ENCODE assay signal across 20 cellular contexts in the genomic region with DNA sequence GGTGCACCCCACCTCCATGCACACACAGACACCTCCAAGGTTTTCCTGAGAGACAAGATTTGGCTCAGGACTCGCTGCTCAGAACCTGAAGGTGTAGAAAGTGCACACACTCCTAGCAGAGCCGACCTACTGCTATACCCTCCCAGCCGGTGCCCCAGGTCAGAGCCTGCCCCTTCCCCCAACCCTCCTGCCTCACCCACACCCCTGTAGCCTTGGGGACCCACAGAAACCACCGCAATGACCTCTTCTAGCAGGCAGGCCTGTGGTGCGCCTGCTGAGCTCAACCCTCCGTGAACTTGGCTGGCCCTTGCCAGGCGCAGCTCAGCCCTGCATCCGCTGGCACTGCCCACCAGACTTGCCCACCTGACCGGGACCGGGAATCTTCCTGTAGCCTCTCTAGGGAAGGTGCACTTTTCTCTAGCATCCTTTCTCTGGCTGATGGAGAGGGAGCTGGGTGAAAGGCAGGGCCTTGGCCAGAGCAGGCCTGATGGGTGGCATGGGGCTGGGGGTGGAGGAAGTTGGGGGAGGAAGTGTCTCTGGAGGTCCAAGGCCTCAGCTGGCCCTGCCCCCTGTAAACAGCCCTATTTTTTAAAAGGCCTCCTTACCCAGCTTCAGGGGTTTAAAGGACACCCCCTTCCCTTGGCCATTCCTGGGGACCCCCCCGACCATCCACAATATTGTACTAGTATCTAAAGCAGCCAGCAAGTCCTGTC. TPM values are rescaled to one million over a fixed set of nuclear protein-coding genes. Genes with fewer than 3 reads are reported as not detected.
DNase-seq lines count a peak whose midpoint lies in the region; ATAC-seq and TF ChIP-seq lines count a peak whose summit lies in the region.
"Had no signal": no experiment of that assay in that cellular context is flagged by ENCODE, and none has a peak within 500 bp of the region (broad histone marks: within the 10 kb centered on the region; RNA-seq: fewer than 3 reads in every experiment).

No MANE protein-coding gene starts in this region.

- DNase-seq in natural killer cell, result no peak
- DNase-seq in activated T-cell treated with anti-CD3 and anti-CD28 coated beads, Interleukin-2, amount 50 U/mL, for 4 hours, result no peak
- DNase-seq in activated T-cell treated with anti-CD3 and anti-CD28 coated beads, Interleukin-2, amount 50 U/mL, for 1 hour, result no peak
- DNase-seq: activated CD4-positive, alpha-beta T cell treated with anti-CD3 and anti-CD28 coated beads, Interleukin-2, amount 50 U/mL, for 4 hours; activated naive CD4-positive, alpha-beta T cell treated with Interleukin-2 at 50 U/mL for 16 hours; anterior cingulate cortex; caudate nucleus; DMS79; hippocampal formation; mammary epithelial cell; NCI-H1105 treated with DMSO at 0.1 percent for 48 hours; NCI-H2081 treated with DMSO at 0.1 percent for 48 hours had no signal

- H3K4me3 Mint-ChIP-seq in natural killer cell, result peak overlapping the region; percentile 50
- H3K4me3 Mint-ChIP-seq in activated T-cell treated with anti-CD3 and anti-CD28 coated beads, Interleukin-2, amount 50 U/mL, for 4 hours, result no peak overlapping the region

- no peak for TF ChIP-seq CTCF in DOHH2 (IDR thresholded peaks at IDR 0.05; ENCODE audit: low read depth, low read length, poor library complexity, severe bottlenecking)
- no peak for TF ChIP-seq CTCF in VCaP (conservative IDR thresholded peaks at IDR 0.05)
- no peak for TF ChIP-seq CTCF in natural killer cell (IDR thresholded peaks at IDR 0.05)

- no peaks in the 10 kb centered on the region for H3K27me3 Mint-ChIP-seq in natural killer cell (ENCODE audit: low read depth in 2 of 2)
- peaks cover 11% of the 10 kb centered on the region for H3K27me3 Mint-ChIP-seq in activated T-cell treated with anti-CD3 and anti-CD28 coated beads, Interleukin-2, amount 50 U/mL, for 4 hours (ENCODE audit: low read depth)

- peaks cover 0 to 7% (median 3%) of the 10 kb centered on the region in 11 experiments; a peak in 6 of 22 replicates for H4K20me1 ChIP-seq in BLaER1 treated with 17β-estradiol and CSF1 and Interleukin-3, amounts not matched to agents 10 nM and 100 nM
- H4K20me1 ChIP-seq in DOHH2 (ENCODE audit: control insufficient read depth, insufficient read depth, low read depth, low read length), result no peaks in the 10 kb centered on the region

- H3K4me3 ChIP-seq in BLaER1 treated with 17β-estradiol and CSF1 and Interleukin-3, amounts not matched to agents 10 nM and 100 nM, result peak overlapping the region in 7 of 10 experiments; percentile 25 to 70 (median 54); a peak in 12 of 20 replicates
- peak overlapping the region; percentile 70 for H3K4me3 ChIP-seq in DOHH2 (ENCODE audit: low read length)
- H3K4me3 ChIP-seq: HAP-1 had no signal

- peaks cover 35 to 50% of the 10 kb centered on the region in 2 donors for H3K4me1 Mint-ChIP-seq in natural killer cell
- H3K4me1 Mint-ChIP-seq in activated T-cell treated with anti-CD3 and anti-CD28 coated beads, Interleukin-2, amount 50 U/mL, for 4 hours (ENCODE audit: low read depth), result peaks cover 22% of the 10 kb centered on the region

- H3K9me2 ChIP-seq in DOHH2 (replicated peaks; ENCODE audit: control insufficient read depth, low read length), result no peaks in the 10 kb centered on the region

- ATAC-seq in natural killer cell (no peak), SK-N-SH treated with all-trans-retinoic acid at 6 μM for 48 hours (no peak)
- ATAC-seq in activated T-cell treated with anti-CD3 and anti-CD28 coated beads, Interleukin-2, amount 50 U/mL, for 4 hours, result no peak
- ATAC-seq: sciatic nerve had no signal

- no peaks in the 10 kb centered on the region for H3K9me3 Mint-ChIP-seq in natural killer cell
- H3K9me3 Mint-ChIP-seq in activated T-cell treated with anti-CD3 and anti-CD28 coated beads, Interleukin-2, amount 50 U/mL, for 4 hours, result no peaks in the 10 kb centered on the region

- peak overlapping the region; percentile 20 to 77 (median 48); a peak in 19 of 22 replicates for H3K27ac ChIP-seq in BLaER1 treated with 17β-estradiol and CSF1 and Interleukin-3, amounts not matched to agents 10 nM and 100 nM
- H3K27ac ChIP-seq in DOHH2 (ENCODE audit: low read depth, low read length) (peak overlapping the region; percentile 96), VCaP (peak overlapping the region; percentile 21; the same call in 1 of the 2 replicates)
- H3K27ac ChIP-seq: epithelial cell of prostate, parathyroid adenoma had no signal

- peaks cover 33% of the 10 kb centered on the region for H3F3A ChIP-seq in DOHH2 (ENCODE audit: control insufficient read depth, insufficient read depth)

- H3K4me1 ChIP-seq in BLaER1 treated with 17β-estradiol and CSF1 and Interleukin-3, amounts not matched to agents 10 nM and 100 nM, result peaks cover 70 to 97% (median 89%) of the 10 kb centered on the region in 10 experiments
- peaks cover 82% of the 10 kb centered on the region for H3K4me1 ChIP-seq in DOHH2 (ENCODE audit: control insufficient read depth, low read length)
- H3K4me1 ChIP-seq: parathyroid adenoma had no signal

- intact Hi-C loops in natural killer cell (cut with micrococcal nuclease), result no loop called here

- H3K27me3 ChIP-seq in BLaER1 treated with 17β-estradiol and CSF1 and Interleukin-3, amounts not matched to agents 10 nM and 100 nM, result no peaks in the 10 kb centered on the region
- no peaks in the 10 kb centered on the region for H3K27me3 ChIP-seq in DOHH2 (ENCODE audit: control insufficient read depth, low read length)

- no peaks in the 10 kb centered on the region for H3K36me3 Mint-ChIP-seq in natural killer cell
- H3K36me3 Mint-ChIP-seq in activated T-cell treated with anti-CD3 and anti-CD28 coated beads, Interleukin-2, amount 50 U/mL, for 4 hours (ENCODE audit: insufficient read depth), result no peaks in the 10 kb centered on the region

- H3K36me3 ChIP-seq in BLaER1 treated with 17β-estradiol and CSF1 and Interleukin-3, amounts not matched to agents 10 nM and 100 nM, result no peaks in the 10 kb centered on the region
- no peaks in the 10 kb centered on the region for H3K36me3 ChIP-seq in DOHH2 (ENCODE audit: control insufficient read depth, low read length)
- H3K36me3 ChIP-seq: HAP-1 had no signal

- no peaks in the 10 kb centered on the region for H3K79me2 ChIP-seq in DOHH2 (ENCODE audit: control insufficient read depth, low read length)
- H3K79me2 ChIP-seq: parathyroid adenoma had no signal

- peak overlapping the region; percentile 61 to 83 for H3K27ac Mint-ChIP-seq in natural killer cell

- peaks cover 0 to 2% (median 0%) of the 10 kb centered on the region in 11 experiments; a peak in 2 of 22 replicates for H3K9me3 ChIP-seq in BLaER1 treated with 17β-estradiol and CSF1 and Interleukin-3, amounts not matched to agents 10 nM and 100 nM (replicated peaks in 1 of 11)
- H3K9me3 ChIP-seq in DOHH2 (ENCODE audit: control insufficient read depth, insufficient read depth, low read length), result peaks cover 2% of the 10 kb centered on the region; the same call in 1 of the 2 replicates
- H3K9me3 ChIP-seq: HAP-1 had no signal

- H3K4me2 ChIP-seq in BLaER1 treated with 17β-estradiol and CSF1 and Interleukin-3, amounts not matched to agents 10 nM and 100 nM, result peak overlapping the region; percentile 93 to 100 (median 99)
- H3K4me2 ChIP-seq in DOHH2 (ENCODE audit: low read length), result peak overlapping the region; percentile 90

- H3K9ac ChIP-seq in BLaER1 treated with 17β-estradiol and CSF1 and Interleukin-3, amounts not matched to agents 10 nM and 100 nM, result peak overlapping the region in 10 of 11 experiments; percentile 13 to 71 (median 66); a peak in 17 of 22 replicates
- H3K9ac ChIP-seq: parathyroid adenoma had no signal

TF ChIP-seq in SK-N-SH treated with all-trans-retinoic acid at 6 μM for 48 hours, 23 proteins besides CTCF, POLR2A, EP300 and RAD21:
- TF ChIP-seq, protein P1, sequence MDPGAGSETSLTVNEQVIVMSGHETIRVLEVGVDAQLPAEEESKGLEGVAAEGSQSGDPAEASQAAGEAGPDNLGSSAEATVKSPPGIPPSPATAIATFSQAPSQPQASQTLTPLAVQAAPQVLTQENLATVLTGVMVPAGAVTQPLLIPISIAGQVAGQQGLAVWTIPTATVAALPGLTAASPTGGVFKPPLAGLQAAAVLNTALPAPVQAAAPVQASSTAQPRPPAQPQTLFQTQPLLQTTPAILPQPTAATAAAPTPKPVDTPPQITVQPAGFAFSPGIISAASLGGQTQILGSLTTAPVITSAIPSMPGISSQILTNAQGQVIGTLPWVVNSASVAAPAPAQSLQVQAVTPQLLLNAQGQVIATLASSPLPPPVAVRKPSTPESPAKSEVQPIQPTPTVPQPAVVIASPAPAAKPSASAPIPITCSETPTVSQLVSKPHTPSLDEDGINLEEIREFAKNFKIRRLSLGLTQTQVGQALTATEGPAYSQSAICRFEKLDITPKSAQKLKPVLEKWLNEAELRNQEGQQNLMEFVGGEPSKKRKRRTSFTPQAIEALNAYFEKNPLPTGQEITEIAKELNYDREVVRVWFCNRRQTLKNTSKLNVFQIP (CRISPR knock-in tag; IDR thresholded peaks at IDR 0.05; ENCODE audit: borderline replicate concordance, low read depth), result no peak
- TF ChIP-seq ZFP3 (CRISPR knock-in tag; IDR thresholded peaks at IDR 0.05), result no peak
- no peak for TF ChIP-seq CSDC2 (CRISPR knock-in tag; IDR thresholded peaks at IDR 0.05)

RNA-seq across cellular contexts. Expression of a gene that starts 36.9 kb away (rescaled TPM):
- total RNA-seq in natural killer cell, result 1 to 10 TPM in 2 of 3 donors, under 1 TPM in 1; 0.59 to 1.4 (median 1.1) TPM
- total RNA-seq in activated T-cell treated with anti-CD3 and anti-CD28 coated beads, Interleukin-2, amount 50 U/mL, for 4 hours, result 10 to 100 TPM; 36.5 to 49.3 (median 48.2) TPM

Comparison
In these comparisons a context has a peak if more than half of its experiments do, and no peak if none do; other contexts are left out.
1. H3K27ac ChIP-seq: peak in every context shown above with its lines; median percentile 96 in DOHH2; 48 in BLaER1 treated with 17β-estradiol and CSF1 and Interleukin-3, amounts not matched to agents 10 nM and 100 nM; 21 in VCaP.
2. RNA of a gene that starts 36.9 kb away (total RNA-seq): 36.5 to 49.3 TPM in activated T-cell treated with anti-CD3 and anti-CD28 coated beads, Interleukin-2, amount 50 U/mL, for 4 hours; 0.59 to 1.4 TPM in natural killer cell; every median in the first group is over 10 times any median in the second.